16 cellular contexts compared by ENCODE assay signal in the genomic region with DNA sequence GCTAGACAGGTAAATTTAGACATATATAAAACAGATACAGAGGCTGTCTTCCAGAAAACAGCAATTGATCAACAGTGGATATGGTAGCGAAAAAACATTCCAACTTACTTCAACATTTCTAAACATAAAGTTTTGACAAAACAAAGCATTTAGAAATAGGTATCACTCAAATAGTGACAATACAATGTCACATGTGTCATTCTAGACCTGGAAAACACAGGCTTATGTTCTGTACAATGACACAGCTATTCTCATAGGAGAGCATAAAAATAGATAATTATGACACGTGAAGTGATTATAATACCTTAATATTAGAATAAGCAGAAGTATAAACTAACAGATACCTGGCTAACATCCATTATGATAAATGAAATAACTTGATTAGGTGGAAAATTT. TPM values are rescaled to one million over a fixed set of nuclear protein-coding genes. Genes with fewer than 3 reads are reported as not detected.
DNase-seq lines count a peak whose midpoint lies in the region; ATAC-seq and TF ChIP-seq lines count a peak whose summit lies in the region.
"Had no signal": no experiment of that assay in that cellular context is flagged by ENCODE, and none has a peak within 500 bp of the region (broad histone marks: within the 10 kb centered on the region; RNA-seq: fewer than 3 reads in every experiment).

No MANE protein-coding gene starts in this region.

- TF ChIP-seq CTCF in 22Rv1 (IDR thresholded peaks at IDR 0.05) (no peak), LNCaP clone FGC (IDR thresholded peaks at IDR 0.05; ENCODE audit: control insufficient read depth, extremely low read depth, insufficient read depth) (no peak), neural cell (IDR thresholded peaks at IDR 0.05; ENCODE audit: poor library complexity, severe bottlenecking) (no peak)

- no peak for TF ChIP-seq RAD21 in neural cell (conservative IDR thresholded peaks at IDR 0.05)

- H3F3A ChIP-seq in neural cell (ENCODE audit: insufficient read depth, low read length, poor library complexity, severe bottlenecking): no peaks in the 10 kb centered on the region

- H3K36me3 ChIP-seq in endocrine pancreas (ENCODE audit: control insufficient read depth, insufficient read depth, low read length) (no peaks in the 10 kb centered on the region), neural cell (ENCODE audit: insufficient read depth, low read length) (no peaks in the 10 kb centered on the region)

- DNase-seq in LNCaP clone FGC (ENCODE audit: low read depth) (no peak), NCI-H2227 treated with DMSO at 0.1 percent for 48 hours (lab: John Stamatoyannopoulos, UW) (no peak), SIG-M5 (lab: John Stamatoyannopoulos, UW) (no peak), NCI-H226 (no peak)
- DNase-seq: 8988T, IMR-90, NCI-H1417, NCI-H187 treated with DMSO at 0.1 percent for 48 hours, NCI-H2171, NCI-H510A, NCI-H774, PC-3 had no signal

- H3K9ac ChIP-seq in endocrine pancreas (ENCODE audit: control insufficient read depth, insufficient read depth, low read length) (no peak overlapping the region), neural cell (ENCODE audit: low read length) (no peak overlapping the region)

- H3K9me3 ChIP-seq in endocrine pancreas (ENCODE audit: control insufficient read depth, low read length) (no peaks in the 10 kb centered on the region), neural cell (ENCODE audit: low read length) (no peaks in the 10 kb centered on the region)

- no peaks in the 10 kb centered on the region for H4K20me1 ChIP-seq in neural cell (ENCODE audit: insufficient read depth)

- H3K27me3 ChIP-seq in endocrine pancreas (ENCODE audit: control insufficient read depth, insufficient read depth, low read length) (no peaks in the 10 kb centered on the region), neural cell (ENCODE audit: insufficient read depth, low read depth, low read length) (no peaks in the 10 kb centered on the region)

- ATAC-seq in HG03196 (IDR thresholded peaks at IDR 0.05; ENCODE audit: unreplicated experiment): no peak
- ATAC-seq: PC-3 had no signal

- no peak overlapping the region for H2AFZ ChIP-seq in neural cell (ENCODE audit: low read depth, low read length)

- no peak for TF ChIP-seq EP300 in neural cell (conservative IDR thresholded peaks at IDR 0.05; ENCODE audit: poor library complexity, severe bottlenecking)

- H3K4me3 ChIP-seq in LNCaP clone FGC (ENCODE audit: low read depth, low read length) (peak overlapping the region; percentile 48), endocrine pancreas (ENCODE audit: control insufficient read depth, insufficient read depth, low read length) (peak overlapping the region; percentile 22), neural cell (ENCODE audit: low read length) (no peak overlapping the region)

- H3K4me1 ChIP-seq in endocrine pancreas (ENCODE audit: control insufficient read depth, insufficient read depth, low read length): peaks cover 40% of the 10 kb centered on the region

- H3K4me2 ChIP-seq in neural cell (ENCODE audit: low read length): no peak overlapping the region

- peak overlapping the region; percentile 97 for H3K27ac ChIP-seq in 22Rv1
- H3K27ac ChIP-seq in neural cell (ENCODE audit: low read length): no peak overlapping the region

- peaks cover 23% of the 10 kb centered on the region for H3K79me2 ChIP-seq in neural cell (replicated peaks; ENCODE audit: insufficient read depth, low read length)

- no peaks in the 10 kb centered on the region for H3K9me2 ChIP-seq in neural cell (ENCODE audit: insufficient read depth, low read length)

TF ChIP-seq in neural cell, 6 proteins besides CTCF, POLR2A, EP300 and RAD21:
- TF ChIP-seq EZH2 (IDR thresholded peaks at IDR 0.05; ENCODE audit: borderline replicate concordance, insufficient read depth, low read length, poor library complexity, severe bottlenecking) (no peak), TAF1 (IDR thresholded peaks at IDR 0.05; ENCODE audit: low read depth) (no peak), POLR2AphosphoS5 (IDR thresholded peaks at IDR 0.05) (peak; percentile 39)

RNA-seq across cellular contexts. Expression of gene DCAF6, which starts 8.0 kb away (rescaled TPM):
- 37.2 and 44.8 TPM in 2 replicates for polyA plus RNA-seq in neural cell
- polyA minus RNA-seq in neural cell: 46.0 and 48.9 TPM in 2 replicates

RNA-seq across cellular contexts. Expression of gene MPC2, which starts 8.4 kb away (rescaled TPM):
- 104 and 107 TPM in 2 replicates for polyA plus RNA-seq in neural cell
- 29.5 and 34.0 TPM in 2 replicates for polyA minus RNA-seq in neural cell

RNA-seq across cellular contexts. Expression of gene ADCY10, which starts 14.5 kb away (rescaled TPM):
- 0.09 and 0.22 TPM in 2 replicates for polyA plus RNA-seq in neural cell
- 0.81 TPM in 1 of 2 replicates, not detected in the other for polyA minus RNA-seq in neural cell
